ENCODE assay signal across 8 cellular contexts in the genomic region with DNA sequence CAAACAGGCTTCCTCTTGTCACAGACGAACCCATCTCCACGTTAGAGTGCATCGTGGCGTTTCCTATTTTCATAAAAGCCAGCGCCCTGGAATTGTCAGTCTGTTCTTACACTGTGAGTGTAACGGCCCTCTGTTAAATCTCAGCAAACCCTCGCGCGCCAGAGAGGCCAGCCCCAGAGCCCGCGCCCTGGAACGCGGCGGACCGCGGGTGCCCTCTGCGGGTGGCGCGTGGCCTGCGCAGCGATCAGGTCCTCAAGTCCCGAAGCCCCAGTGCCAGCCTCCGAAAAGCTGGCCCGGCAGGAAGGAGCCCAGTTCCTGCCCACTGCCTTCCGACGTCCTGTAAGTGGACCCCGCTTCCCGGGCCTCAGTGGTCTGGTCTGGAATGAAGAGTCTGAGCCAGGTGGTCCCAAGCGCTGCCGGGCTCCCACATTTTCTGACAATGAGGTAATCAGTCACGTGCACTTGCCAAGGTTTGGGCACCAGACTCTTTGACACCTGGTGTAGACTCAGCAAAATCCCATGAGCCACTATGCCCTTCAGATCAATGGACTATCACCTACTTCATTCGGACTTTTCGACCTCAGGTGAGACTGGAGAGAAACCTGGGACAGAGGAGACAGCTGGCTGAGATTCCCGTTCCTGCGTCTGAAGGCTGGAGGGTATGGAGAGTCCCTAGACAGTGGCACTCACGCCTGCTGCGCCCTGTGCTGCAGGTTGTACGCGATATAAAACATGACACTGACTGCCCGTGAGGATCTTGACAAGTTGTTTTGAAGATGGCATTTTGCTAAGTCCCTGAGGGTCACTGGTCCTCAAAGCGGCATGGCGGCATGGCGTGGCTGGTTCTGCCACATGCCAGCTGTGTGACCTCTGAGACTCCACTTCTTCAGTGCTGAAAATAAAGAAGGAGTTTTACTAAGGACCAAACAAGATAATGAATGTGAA.
DNase-seq lines count a peak whose midpoint lies in the region; ATAC-seq lines count a peak whose summit lies in the region.

No MANE protein-coding gene starts in this region.

- H3K4me1 Mint-ChIP-seq in effector memory CD8-positive, alpha-beta T cell (ENCODE audit: low read depth in 2 of 2): peaks cover 7 to 9% of the 10 kb centered on the region in 2 donors

- peak; percentile 90 for ATAC-seq in GM18907 (IDR thresholded peaks at IDR 0.05; ENCODE audit: unreplicated experiment)
- ATAC-seq in HG03159 (IDR thresholded peaks at IDR 0.05; ENCODE audit: unreplicated experiment): peak; percentile 91
- ATAC-seq in effector memory CD8-positive, alpha-beta T cell (replicated peaks): peak; percentile 93

- H3K27ac Mint-ChIP-seq in effector memory CD8-positive, alpha-beta T cell: no peak overlapping the region

- H3K36me3 Mint-ChIP-seq in effector memory CD8-positive, alpha-beta T cell (ENCODE audit: insufficient read depth): peaks cover 2% of the 10 kb centered on the region

- no peaks in the 10 kb centered on the region for H3K9me3 Mint-ChIP-seq in effector memory CD8-positive, alpha-beta T cell

- DNase-seq in Ammon's horn (ENCODE audit: low spot score) (peak; percentile 87), NCI-H526 (lab: John Stamatoyannopoulos, UW) (peak; percentile 40 to 84), mesenteric fat pad (ENCODE audit: low spot score) (peak; percentile 93)
- DNase-seq in activated CD8-positive, alpha-beta memory T cell treated with anti-CD3 and anti-CD28 coated beads for 1 hour (ENCODE audit: extremely low read depth in 1 of 2, low read depth in 1 of 2): peak; percentile 14 to 53
- peak; percentile 63 to 72 (median 64) for DNase-seq in effector memory CD8-positive, alpha-beta T cell
- DNase-seq in stimulated activated CD8-positive, alpha-beta memory T cell treated with anti-CD3 and anti-CD28 coated beads, Interleukin-15, amount 100 ng/mL, for 24 hours (ENCODE audit: low read depth): peak; percentile 49

- H3K4me3 Mint-ChIP-seq in effector memory CD8-positive, alpha-beta T cell: peak overlapping the region; percentile 85 to 86

- peaks cover 52 to 73% of the 10 kb centered on the region in 2 donors for H3K27me3 Mint-ChIP-seq in effector memory CD8-positive, alpha-beta T cell

Comparison
In these comparisons a context has a peak if more than half of its experiments do, and no peak if none do; other contexts are left out.
1. Peak in every context shown above with its lines: DNase-seq and ATAC-seq.
2. DNase-seq: peak in every context shown above with its lines; median percentile 93 in mesenteric fat pad; 87 in Ammon's horn; 64 in effector memory CD8-positive, alpha-beta T cell; 62 in NCI-H526; 49 in stimulated activated CD8-positive, alpha-beta memory T cell treated with anti-CD3 and anti-CD28 coated beads, Interleukin-15, amount 100 ng/mL, for 24 hours; 34 in activated CD8-positive, alpha-beta memory T cell treated with anti-CD3 and anti-CD28 coated beads for 1 hour.